1 cellular context compared by ENCODE assay signal in the genomic region with DNA sequence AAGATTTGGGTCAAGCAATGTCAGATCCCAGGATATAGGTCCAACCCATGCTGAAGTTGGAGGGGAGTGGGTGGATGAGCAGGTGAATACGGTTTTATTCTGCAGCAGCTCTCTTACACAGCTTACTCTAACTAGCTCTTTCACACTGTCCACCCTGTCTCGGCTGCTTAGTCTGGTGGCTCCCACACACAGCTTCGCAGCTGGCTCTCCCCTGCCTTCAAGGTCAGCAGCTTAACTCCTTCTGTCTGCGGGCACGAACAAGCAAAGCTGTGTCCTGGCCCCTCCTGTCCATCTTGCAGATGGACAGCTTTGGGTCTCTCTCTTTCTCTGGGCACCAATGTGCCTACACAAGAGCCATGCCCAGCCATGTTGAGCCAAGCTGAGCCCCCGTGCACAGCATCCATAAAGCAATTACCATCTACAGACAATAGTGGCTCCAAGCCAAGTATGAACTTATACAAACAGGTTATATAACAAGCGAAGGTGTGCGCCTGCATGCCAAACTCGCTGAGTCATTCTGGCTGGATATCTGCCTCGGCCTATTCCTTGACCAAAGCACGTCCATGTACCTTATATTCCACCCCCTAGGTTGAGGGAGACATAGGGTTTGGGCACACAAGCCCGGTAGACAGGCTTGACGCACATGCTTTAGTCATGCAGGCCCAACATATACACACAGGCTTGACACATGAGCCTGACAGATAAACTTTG.
TF ChIP-seq lines count a peak whose summit lies in the region.

No MANE protein-coding gene starts in this region.

TF ChIP-seq in Ishikawa, 13 proteins besides CTCF, POLR2A, EP300 and RAD21:
- TF ChIP-seq TCF12 (IDR thresholded peaks at IDR 0.05; ENCODE audit: low read depth) (0 out of 2 replicates have a peak, but pooled peaks have one; percentile 42), CREB1 (IDR thresholded peaks at IDR 0.05; ENCODE audit: low read depth) (no peak), ZBTB7A (IDR thresholded peaks at IDR 0.05; ENCODE audit: low read depth) (no peak), YY1 (IDR thresholded peaks at IDR 0.05; ENCODE audit: low read depth) (peak; percentile 38; the same call in 1 of the 2 replicates), EGR1 (IDR thresholded peaks at IDR 0.05) (no peak), NFIC (IDR thresholded peaks at IDR 0.05) (peak; percentile 92), TAF1 (IDR thresholded peaks at IDR 0.05; ENCODE audit: low read depth) (no peak), TEAD4 (IDR thresholded peaks at IDR 0.05) (0 out of 2 replicates have a peak, but pooled peaks have one; percentile 45), CEBPB (IDR thresholded peaks at IDR 0.05) (0 out of 2 replicates have a peak, but pooled peaks have one; percentile 7)
- TF ChIP-seq, protein P1, sequence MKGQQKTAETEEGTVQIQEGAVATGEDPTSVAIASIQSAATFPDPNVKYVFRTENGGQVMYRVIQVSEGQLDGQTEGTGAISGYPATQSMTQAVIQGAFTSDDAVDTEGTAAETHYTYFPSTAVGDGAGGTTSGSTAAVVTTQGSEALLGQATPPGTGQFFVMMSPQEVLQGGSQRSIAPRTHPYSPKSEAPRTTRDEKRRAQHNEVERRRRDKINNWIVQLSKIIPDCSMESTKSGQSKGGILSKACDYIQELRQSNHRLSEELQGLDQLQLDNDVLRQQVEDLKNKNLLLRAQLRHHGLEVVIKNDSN (IDR thresholded peaks at IDR 0.05) = no peak
- TF ChIP-seq, protein P2, sequence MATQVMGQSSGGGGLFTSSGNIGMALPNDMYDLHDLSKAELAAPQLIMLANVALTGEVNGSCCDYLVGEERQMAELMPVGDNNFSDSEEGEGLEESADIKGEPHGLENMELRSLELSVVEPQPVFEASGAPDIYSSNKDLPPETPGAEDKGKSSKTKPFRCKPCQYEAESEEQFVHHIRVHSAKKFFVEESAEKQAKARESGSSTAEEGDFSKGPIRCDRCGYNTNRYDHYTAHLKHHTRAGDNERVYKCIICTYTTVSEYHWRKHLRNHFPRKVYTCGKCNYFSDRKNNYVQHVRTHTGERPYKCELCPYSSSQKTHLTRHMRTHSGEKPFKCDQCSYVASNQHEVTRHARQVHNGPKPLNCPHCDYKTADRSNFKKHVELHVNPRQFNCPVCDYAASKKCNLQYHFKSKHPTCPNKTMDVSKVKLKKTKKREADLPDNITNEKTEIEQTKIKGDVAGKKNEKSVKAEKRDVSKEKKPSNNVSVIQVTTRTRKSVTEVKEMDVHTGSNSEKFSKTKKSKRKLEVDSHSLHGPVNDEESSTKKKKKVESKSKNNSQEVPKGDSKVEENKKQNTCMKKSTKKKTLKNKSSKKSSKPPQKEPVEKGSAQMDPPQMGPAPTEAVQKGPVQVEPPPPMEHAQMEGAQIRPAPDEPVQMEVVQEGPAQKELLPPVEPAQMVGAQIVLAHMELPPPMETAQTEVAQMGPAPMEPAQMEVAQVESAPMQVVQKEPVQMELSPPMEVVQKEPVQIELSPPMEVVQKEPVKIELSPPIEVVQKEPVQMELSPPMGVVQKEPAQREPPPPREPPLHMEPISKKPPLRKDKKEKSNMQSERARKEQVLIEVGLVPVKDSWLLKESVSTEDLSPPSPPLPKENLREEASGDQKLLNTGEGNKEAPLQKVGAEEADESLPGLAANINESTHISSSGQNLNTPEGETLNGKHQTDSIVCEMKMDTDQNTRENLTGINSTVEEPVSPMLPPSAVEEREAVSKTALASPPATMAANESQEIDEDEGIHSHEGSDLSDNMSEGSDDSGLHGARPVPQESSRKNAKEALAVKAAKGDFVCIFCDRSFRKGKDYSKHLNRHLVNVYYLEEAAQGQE (IDR thresholded peaks at IDR 0.05; ENCODE audit: low read depth) = no peak
- TF ChIP-seq, protein P3, sequence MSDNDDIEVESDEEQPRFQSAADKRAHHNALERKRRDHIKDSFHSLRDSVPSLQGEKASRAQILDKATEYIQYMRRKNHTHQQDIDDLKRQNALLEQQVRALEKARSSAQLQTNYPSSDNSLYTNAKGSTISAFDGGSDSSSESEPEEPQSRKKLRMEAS (IDR thresholded peaks at IDR 0.05) = peak; percentile 57
